11 cellular contexts compared by ENCODE assay signal in genomic region chr7:116229359-116229758, GRCh38. TPM values are rescaled to one million over a fixed set of nuclear protein-coding genes. Genes with fewer than 3 reads are reported as not detected.
DNase-seq lines count a peak whose midpoint lies in the region; ATAC-seq and TF ChIP-seq lines count a peak whose summit lies in the region.
"Had no signal": no experiment of that assay in that cellular context is flagged by ENCODE, and none has a peak within 500 bp of the region (broad histone marks: within the 10 kb centered on the region; RNA-seq: fewer than 3 reads in every experiment).

No MANE protein-coding gene starts in this region.

- TF ChIP-seq EP300 in transverse colon (IDR thresholded peaks at IDR 0.05; ENCODE audit: low read depth): no peak

- peak overlapping the region; percentile 3 for H3K4me3 Mint-ChIP-seq in activated naive CD4-positive, alpha-beta T cell treated with anti-CD3 and anti-CD28 coated beads, Interleukin-2, amount 50 U/mL, for 24 hours

- H3K27me3 ChIP-seq in ascending aorta (no peaks in the 10 kb centered on the region), transverse colon (no peaks in the 10 kb centered on the region)

- no peak for TF ChIP-seq POLR2A in transverse colon (IDR thresholded peaks at IDR 0.05)

- H3K27me3 Mint-ChIP-seq in activated naive CD4-positive, alpha-beta T cell treated with anti-CD3 and anti-CD28 coated beads, Interleukin-2, amount 50 U/mL, for 24 hours: no peaks in the 10 kb centered on the region

- peak overlapping the region in 1 of 2 donors; percentile 23 for H3K4me3 ChIP-seq in ascending aorta
- no peak overlapping the region for H3K4me3 ChIP-seq in transverse colon
- H3K4me3 ChIP-seq: psoas muscle had no signal

- H3K36me3 ChIP-seq in ascending aorta (no peaks in the 10 kb centered on the region), transverse colon (no peaks in the 10 kb centered on the region)

- in situ Hi-C loops in transverse colon (cut with MboI; ENCODE audit: low pct_ligation_motif_present in 1 of 4, low pct_unique_long_range_greater_than_20kb in 1 of 4, low sequenced_read_pairs in 3 of 4): no loop called here

- no peaks in the 10 kb centered on the region for H3K9me3 ChIP-seq in ascending aorta
- H3K9me3 ChIP-seq in transverse colon: no peaks in the 10 kb centered on the region
- H3K9me3 ChIP-seq: psoas muscle had no signal

- peak overlapping the region; percentile 94 for H3K27ac Mint-ChIP-seq in activated naive CD4-positive, alpha-beta T cell treated with anti-CD3 and anti-CD28 coated beads, Interleukin-2, amount 50 U/mL, for 24 hours

- peaks cover 96% of the 10 kb centered on the region for H3K4me1 Mint-ChIP-seq in activated naive CD4-positive, alpha-beta T cell treated with anti-CD3 and anti-CD28 coated beads, Interleukin-2, amount 50 U/mL, for 24 hours

- H3K27ac ChIP-seq in ascending aorta (peak overlapping the region; percentile 84 to 91), transverse colon (peak overlapping the region; percentile 78 to 98 (median 89))

- intact Hi-C loops in ascending aorta (cut with DNase I): no loop called here
- intact Hi-C loops in transverse colon (cut with DNase I; ENCODE audit: low total_unique reads): no loop called here

- TF ChIP-seq CTCF in ascending aorta (IDR thresholded peaks at IDR 0.05): no peak
- no peak for TF ChIP-seq CTCF in transverse colon (IDR thresholded peaks at IDR 0.05)

- DNase-seq in activated naive CD4-positive, alpha-beta T cell treated with Interleukin-2 at 50 U/mL for 16 hours: no peak
- no peak for DNase-seq in ascending aorta (ENCODE audit: low spot score in 2 of 2)
- no peak for DNase-seq in transverse colon
- no peak for DNase-seq in NCI-H526 (lab: John Stamatoyannopoulos, UW)
- no peak for DNase-seq in Kasumi-1 (lab: John Stamatoyannopoulos, UW)
- DNase-seq in midbrain (lab: John Stamatoyannopoulos, UW): no peak
- DNase-seq: activated gamma-delta T cell, AML-193, psoas muscle had no signal

- peak; percentile 56 for ATAC-seq in HG03095 (IDR thresholded peaks at IDR 0.05; ENCODE audit: unreplicated experiment)

- no peaks in the 10 kb centered on the region for H3K36me3 Mint-ChIP-seq in activated naive CD4-positive, alpha-beta T cell treated with anti-CD3 and anti-CD28 coated beads, Interleukin-2, amount 50 U/mL, for 24 hours

- H3K4me1 ChIP-seq in ascending aorta: peaks cover 31 to 73% of the 10 kb centered on the region in 2 donors
- H3K4me1 ChIP-seq in transverse colon: peaks cover 18 to 86% (median 38%) of the 10 kb centered on the region in 4 donors

- no peaks in the 10 kb centered on the region for H3K9me3 Mint-ChIP-seq in activated naive CD4-positive, alpha-beta T cell treated with anti-CD3 and anti-CD28 coated beads, Interleukin-2, amount 50 U/mL, for 24 hours

RNA-seq across cellular contexts. Expression of gene TES, which starts 19.0 kb away (rescaled TPM):
- total RNA-seq in ascending aorta (108 TPM), transverse colon (100 to 1,000 TPM in 3 of 4 donors, 10 to 100 TPM in 1; 77.4 to 119 (median 115) TPM)
